In the genomic region with DNA sequence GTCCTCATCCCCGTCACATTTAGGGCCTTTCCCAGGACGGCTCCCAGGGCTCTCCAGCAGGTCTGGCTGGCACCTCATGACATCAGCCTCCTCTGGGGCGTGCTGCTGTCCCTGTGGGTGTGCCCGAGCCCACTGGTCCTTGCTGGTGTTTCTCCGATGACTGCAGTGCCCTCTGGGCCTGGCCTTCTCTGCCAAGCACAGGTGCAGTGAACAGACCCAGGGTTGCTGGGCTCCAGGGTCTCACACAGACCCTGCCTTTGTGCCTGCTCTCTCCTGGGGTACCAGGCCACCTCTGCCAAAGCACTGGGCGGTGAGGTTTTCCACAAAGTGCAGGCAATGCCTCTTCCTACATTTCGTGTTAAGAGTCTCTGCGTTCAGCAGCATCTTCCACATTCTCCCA, we compare ENCODE assay signal across 1 cellular context.
TF ChIP-seq lines count a peak whose summit lies in the region.

No MANE protein-coding gene starts in this region.

TF ChIP-seq in H1, 55 proteins besides CTCF, POLR2A, EP300 and RAD21 (continued from another document):
- TF ChIP-seq, protein P1, sequence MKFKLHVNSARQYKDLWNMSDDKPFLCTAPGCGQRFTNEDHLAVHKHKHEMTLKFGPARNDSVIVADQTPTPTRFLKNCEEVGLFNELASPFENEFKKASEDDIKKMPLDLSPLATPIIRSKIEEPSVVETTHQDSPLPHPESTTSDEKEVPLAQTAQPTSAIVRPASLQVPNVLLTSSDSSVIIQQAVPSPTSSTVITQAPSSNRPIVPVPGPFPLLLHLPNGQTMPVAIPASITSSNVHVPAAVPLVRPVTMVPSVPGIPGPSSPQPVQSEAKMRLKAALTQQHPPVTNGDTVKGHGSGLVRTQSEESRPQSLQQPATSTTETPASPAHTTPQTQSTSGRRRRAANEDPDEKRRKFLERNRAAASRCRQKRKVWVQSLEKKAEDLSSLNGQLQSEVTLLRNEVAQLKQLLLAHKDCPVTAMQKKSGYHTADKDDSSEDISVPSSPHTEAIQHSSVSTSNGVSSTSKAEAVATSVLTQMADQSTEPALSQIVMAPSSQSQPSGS (IDR thresholded peaks at IDR 0.05; ENCODE audit: low read length), result no peak
TF ChIP-seq in H1: peak in this region for 0.
